8 cellular contexts compared by ENCODE assay signal in the genomic region with DNA sequence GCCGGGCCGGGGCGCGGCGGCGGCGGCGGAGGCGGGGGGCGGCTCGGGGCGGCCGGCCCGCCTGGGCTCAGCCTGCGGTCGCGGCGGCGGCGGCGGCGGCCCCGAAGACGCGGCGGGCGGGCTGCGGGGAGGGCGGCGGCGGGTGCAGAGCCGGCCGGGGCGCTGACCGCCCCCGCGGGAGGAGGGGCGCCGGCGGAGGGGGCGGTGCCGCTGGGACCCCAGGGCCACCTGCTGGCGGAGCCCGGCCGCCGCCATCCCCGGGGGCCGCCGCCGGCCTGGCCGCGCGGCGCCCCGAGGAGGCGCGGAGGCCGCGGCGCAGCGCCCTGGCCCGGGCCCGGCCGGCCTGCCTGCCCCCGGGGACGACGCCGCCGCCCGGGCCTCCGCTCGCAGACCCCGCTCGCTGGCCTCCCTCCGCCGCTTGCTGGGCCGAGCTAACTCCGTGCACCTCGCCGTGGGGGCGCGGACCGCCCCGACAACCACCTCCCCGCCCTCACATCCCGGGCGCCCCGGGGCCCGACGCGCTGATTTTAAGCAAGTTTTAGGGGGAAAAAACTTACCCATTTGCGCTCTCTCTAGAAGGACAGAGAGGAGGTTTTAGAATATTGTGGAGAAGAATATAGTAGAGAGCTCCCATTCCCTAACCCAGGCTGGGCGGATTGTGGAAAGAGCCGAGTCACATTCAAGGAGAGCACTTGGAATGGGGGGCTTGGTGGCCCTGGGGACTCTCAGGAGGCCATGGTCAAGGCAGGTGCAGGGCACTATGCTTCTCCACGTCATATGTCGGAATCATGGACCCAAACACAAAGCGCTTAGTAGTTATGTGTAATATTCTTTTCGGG. TPM values are rescaled to one million over a fixed set of nuclear protein-coding genes. Genes with fewer than 3 reads are reported as not detected.
DNase-seq lines count a peak whose midpoint lies in the region; ATAC-seq and TF ChIP-seq lines count a peak whose summit lies in the region.

A gene with protein sequence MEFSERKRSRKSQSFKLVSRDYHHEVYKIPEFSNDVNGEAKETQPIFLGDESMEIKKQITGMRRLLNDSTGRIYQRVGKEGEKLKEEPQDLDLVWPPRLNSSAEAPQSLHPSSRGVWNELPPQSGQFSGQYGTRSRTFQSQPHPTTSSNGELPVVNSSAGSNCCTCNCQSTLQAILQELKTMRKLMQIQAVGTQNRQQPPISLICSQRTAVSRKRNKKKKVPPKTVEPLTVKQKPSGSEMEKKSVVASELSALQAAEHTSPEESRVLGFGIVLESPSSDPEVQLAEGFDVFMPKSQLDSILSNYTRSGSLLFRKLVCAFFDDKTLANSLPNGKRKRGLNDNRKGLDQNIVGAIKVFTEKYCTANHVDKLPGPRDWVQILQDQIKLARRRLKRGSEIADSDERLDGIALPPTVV (minus strand): TSS at position 140 of the 839 bp plus-strand sequence. CDS start 481 bp downstream, outside the sequence.

- H3K27ac ChIP-seq in esophagus squamous epithelium (peak within 1 kb of the TSS; percentile 65 to 85 (median 78)), aorta (ENCODE audit: low read depth in 1 of 2, low read length in 2 of 2) (peak within 1 kb of the TSS; percentile 63 to 64)

- H3K27me3 Mint-ChIP-seq in activated naive CD4-positive, alpha-beta T cell treated with anti-CD3 and anti-CD28 coated beads, Interleukin-2, amount 10 ng/mL, durations not matched to agents 7 days and 5 days = peaks cover 63% of the 10 kb centered on the region
- peaks cover 61 to 67% of the 10 kb centered on the region in 2 donors for H3K27me3 Mint-ChIP-seq in T-cell

- H3K4me1 ChIP-seq in esophagus squamous epithelium (peaks cover 4 to 27% (median 7%) of the 10 kb centered on the region in 3 donors), aorta (ENCODE audit: control insufficient read depth in 1 of 2, insufficient read depth in 2 of 2, low read length in 2 of 2) (no peaks in the 10 kb centered on the region)

- CTCF ChIA-PET in activated naive CD4-positive, alpha-beta T cell treated with anti-CD3 and anti-CD28 coated beads, Interleukin-2, amount 10 ng/mL, durations not matched to agents 7 days and 5 days (lab: Charles Lee) = no interaction called here
- CTCF ChIA-PET in T-cell (lab: Charles Lee) = no interaction called here

- no peak for TF ChIP-seq POLR2A in esophagus squamous epithelium (IDR thresholded peaks at IDR 0.05)

- WGBS in esophagus squamous epithelium, 2 donors = 25 to 57% methylated on average over 1 to 7 of the region's 98 CpGs
- 3 to 8% methylated on average over 21 to 98 of the region's 98 CpGs for WGBS in aorta, 2 donors

- no peak for TF ChIP-seq CTCF in esophagus squamous epithelium (IDR thresholded peaks at IDR 0.05)

- no peak within 1 kb of the TSS for H3K27ac Mint-ChIP-seq in activated naive CD4-positive, alpha-beta T cell treated with anti-CD3 and anti-CD28 coated beads, Interleukin-2, amount 10 ng/mL, durations not matched to agents 7 days and 5 days
- H3K27ac Mint-ChIP-seq in T-cell = no peak within 1 kb of the TSS

- POLR2A ChIA-PET in T-cell (lab: Charles Lee) = no interaction called here

- no peak for DNase-seq in activated naive CD4-positive, alpha-beta T cell treated with anti-CD3 and anti-CD28 coated beads, Interleukin-2, amount 10 ng/mL, durations not matched to agents 7 days and 5 days
- DNase-seq in activated naive CD4-positive, alpha-beta T cell treated with Interleukin-2 at 50 U/mL for 16 hours = no peak
- DNase-seq in T-cell (peak in 1 of 34 experiments; percentile 1), esophagus squamous epithelium (lab: John Stamatoyannopoulos, UW) (no peak), myocyte (ENCODE audit: low read depth) (peak; percentile 53), aorta (peak in 1 of 2 donors; percentile 81)
- DNase-seq in stimulated activated naive CD4-positive, alpha-beta T cell (lab: John Stamatoyannopoulos, UW) = no peak

- H3K36me3 Mint-ChIP-seq in activated naive CD4-positive, alpha-beta T cell treated with anti-CD3 and anti-CD28 coated beads, Interleukin-2, amount 10 ng/mL, durations not matched to agents 7 days and 5 days = no peaks in the 10 kb centered on the region
- no peaks in the 10 kb centered on the region for H3K36me3 Mint-ChIP-seq in T-cell

- H3K36me3 ChIP-seq in esophagus squamous epithelium (no peaks in the 10 kb centered on the region), aorta (ENCODE audit: control insufficient read depth in 1 of 2, insufficient read depth in 2 of 2, low read length in 1 of 2) (peaks cover 0 to 2% of the 10 kb centered on the region in 2 donors)

- H3K9me3 Mint-ChIP-seq in activated naive CD4-positive, alpha-beta T cell treated with anti-CD3 and anti-CD28 coated beads, Interleukin-2, amount 10 ng/mL, durations not matched to agents 7 days and 5 days = no peaks in the 10 kb centered on the region
- H3K9me3 Mint-ChIP-seq in T-cell = no peaks in the 10 kb centered on the region

- intact Hi-C loops in esophagus squamous epithelium (cut with DNase I) (no loop called here), aorta (cut with DNase I) (no loop called here)

- no peaks in the 10 kb centered on the region for H3K9me3 ChIP-seq in esophagus squamous epithelium
- H3K9me3 ChIP-seq in aorta (ENCODE audit: control insufficient read depth, low read length) = no peaks in the 10 kb centered on the region

- H3K27me3 ChIP-seq in esophagus squamous epithelium = peaks cover 0 to 35% (median 0%) of the 10 kb centered on the region in 4 donors
- no peaks in the 10 kb centered on the region for H3K27me3 ChIP-seq in aorta (ENCODE audit: control insufficient read depth in 1 of 2, insufficient read depth in 2 of 2, low read length in 1 of 2)

- H3K4me1 Mint-ChIP-seq in activated naive CD4-positive, alpha-beta T cell treated with anti-CD3 and anti-CD28 coated beads, Interleukin-2, amount 10 ng/mL, durations not matched to agents 7 days and 5 days = peaks cover 9% of the 10 kb centered on the region
- H3K4me1 Mint-ChIP-seq in T-cell = peaks cover 9 to 14% (median 12%) of the 10 kb centered on the region in 3 donors

- ATAC-seq in T-cell (replicated peaks in 1 of 4) (peak; percentile 34 to 56 (median 43)), aorta (ENCODE audit: low FRiP score) (peak; percentile 69), GM21515 (IDR thresholded peaks at IDR 0.05; ENCODE audit: unreplicated experiment) (no peak)

- peak within 1 kb of the TSS; percentile 52 for H3K4me3 Mint-ChIP-seq in activated naive CD4-positive, alpha-beta T cell treated with anti-CD3 and anti-CD28 coated beads, Interleukin-2, amount 10 ng/mL, durations not matched to agents 7 days and 5 days
- peak within 1 kb of the TSS; percentile 69 to 75 (median 70) for H3K4me3 Mint-ChIP-seq in T-cell

- peak within 1 kb of the TSS; percentile 25 to 75 (median 55) for H3K4me3 ChIP-seq in esophagus squamous epithelium
- H3K4me3 ChIP-seq in aorta (ENCODE audit: low read length in 2 of 2) = peak within 1 kb of the TSS; percentile 91 to 96

RNA-seq across cellular contexts. Expression of the gene that starts here (rescaled TPM):
- total RNA-seq in T-cell (1 to 10 TPM in 1 of 5 donors, not detected in 4; 1.2 TPM), esophagus squamous epithelium (1 to 10 TPM in 3 of 4 donors, under 1 TPM in 1; 0.70 to 6.7 (median 2.8) TPM), myocyte (5.8 and 11.2 TPM in 2 replicates), aorta (10 to 100 TPM; 24.0 to 28.0 TPM)
- polyA plus RNA-seq in myocyte (2012) = 12.7 TPM
- polyA plus RNA-seq in aorta = 10 to 100 TPM in 1 of 2 donors, 1 to 10 TPM in 1; 5.3 to 38.2 TPM
